1 cellular context compared by ENCODE assay signal in genomic region chr18:57543560-57543959, GRCh38.
TF ChIP-seq lines count a peak whose summit lies in the region.

No MANE protein-coding gene starts in this region.

TF ChIP-seq in HepG2, 621 proteins besides CTCF, POLR2A, EP300 and RAD21 (continued from another document):
- no peak for TF ChIP-seq ZNF646 (CRISPR knock-in tag; IDR thresholded peaks at IDR 0.05)
- no peak for TF ChIP-seq ZNF264 (CRISPR knock-in tag; IDR thresholded peaks at IDR 0.05)
- TF ChIP-seq KMT2B (CRISPR knock-in tag; IDR thresholded peaks at IDR 0.05): no peak
- no peak for TF ChIP-seq ZNF446 (CRISPR knock-in tag; IDR thresholded peaks at IDR 0.05)
- TF ChIP-seq MXI1 (IDR thresholded peaks at IDR 0.05; ENCODE audit: borderline replicate concordance, low read depth, low read length): no peak
- no peak for TF ChIP-seq AGO2 (optimal IDR thresholded peaks at IDR 0.05; ENCODE audit: low read depth, low read length)
- TF ChIP-seq ESRRA (CRISPR knock-in tag; IDR thresholded peaks at IDR 0.05; ENCODE audit: low read depth): no peak
- TF ChIP-seq HMG20B (CRISPR knock-in tag; conservative IDR thresholded peaks at IDR 0.05): no peak
- no peak for TF ChIP-seq TSC22D2 (CRISPR knock-in tag; IDR thresholded peaks at IDR 0.05; ENCODE audit: borderline replicate concordance)
